Comparison of ENCODE assay signal across 10 cellular contexts in the genomic region with DNA sequence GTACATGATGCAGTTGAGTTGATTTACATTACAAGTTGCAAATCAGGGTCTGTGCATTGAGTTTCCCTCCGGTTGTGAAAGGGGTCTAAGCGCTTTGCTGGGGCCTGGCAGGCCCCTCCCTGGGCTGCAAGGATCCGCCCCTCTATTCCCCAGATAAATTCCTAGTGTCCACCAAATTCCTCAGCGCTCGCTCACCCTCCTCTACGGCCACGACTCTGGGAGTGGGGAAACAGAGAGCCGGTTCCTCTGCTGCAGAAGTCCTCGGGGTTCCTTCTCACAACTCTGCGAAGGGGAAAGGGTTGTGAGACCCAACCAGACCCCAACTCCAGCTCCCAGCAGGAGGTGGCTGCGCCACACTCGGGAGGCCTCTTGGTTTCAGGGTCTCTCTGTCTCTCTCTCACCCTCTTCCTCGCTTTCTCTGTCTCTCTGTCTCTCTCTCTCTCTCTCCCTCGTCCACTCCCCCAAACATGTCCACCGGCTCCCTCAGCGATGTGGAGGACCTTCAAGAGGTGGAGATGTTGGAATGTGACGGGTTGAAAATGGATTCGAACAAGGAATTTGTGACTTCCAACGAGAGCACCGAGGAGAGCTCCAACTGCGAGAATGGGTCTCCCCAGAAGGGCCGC. TPM values are rescaled to one million over a fixed set of nuclear protein-coding genes. Genes with fewer than 3 reads are reported as not detected.
DNase-seq lines count a peak whose midpoint lies in the region; ATAC-seq and TF ChIP-seq lines count a peak whose summit lies in the region.
"Had no signal": no experiment of that assay in that cellular context is flagged by ENCODE, and none has a peak within 500 bp of the region (broad histone marks: within the 10 kb centered on the region; RNA-seq: fewer than 3 reads in every experiment).

A gene (plus strand): TSS at position 183 of the 626 bp plus-strand sequence. CDS start 285 bp downstream, at position 468.

- no peaks in the 10 kb centered on the region for H3K36me3 ChIP-seq in SK-N-SH (replicated peaks in 1 of 2; ENCODE audit: control insufficient read depth in 1 of 2, insufficient read depth in 2 of 2, low read length in 1 of 2)
- H3K36me3 ChIP-seq in ectodermal cell (ENCODE audit: control insufficient read depth, insufficient read depth, low read length), result no peaks in the 10 kb centered on the region
- no peaks in the 10 kb centered on the region for H3K36me3 ChIP-seq in lower lobe of right lung
- H3K36me3 ChIP-seq in suprapubic skin, result no peaks in the 10 kb centered on the region
- H3K36me3 ChIP-seq: SJCRH30 had no signal

- H3K9me3 ChIP-seq in SK-N-SH (no peaks in the 10 kb centered on the region), ectodermal cell (ENCODE audit: control insufficient read depth, low read length) (no peaks in the 10 kb centered on the region), lower lobe of right lung (no peaks in the 10 kb centered on the region), suprapubic skin (no peaks in the 10 kb centered on the region)
- H3K9me3 ChIP-seq: SJCRH30 had no signal

- H3K4me3 ChIP-seq in SK-N-SH (ENCODE audit: low read depth in 2 of 2, low read length in 1 of 2) (no peak within 1 kb of the TSS), ectodermal cell (ENCODE audit: insufficient read depth, low read depth, low read length) (peak within 1 kb of the TSS; percentile 41), lower lobe of right lung (peak within 1 kb of the TSS; percentile 59), suprapubic skin (peak within 1 kb of the TSS; percentile 15)
- H3K4me3 ChIP-seq: SJCRH30 had no signal

- no peaks in the 10 kb centered on the region for H4K20me1 ChIP-seq in SK-N-SH (ENCODE audit: insufficient read depth)

- ATAC-seq in SK-N-SH treated with all-trans-retinoic acid at 6 μM for 48 hours, result peak; percentile 23; the same call in 2 of the 3 replicates
- ATAC-seq in lower lobe of right lung, result peak; percentile 73
- no peak for ATAC-seq in HG03095 (IDR thresholded peaks at IDR 0.05; ENCODE audit: unreplicated experiment)
- ATAC-seq in HG03571 (IDR thresholded peaks at IDR 0.05; ENCODE audit: unreplicated experiment), result no peak

- H3K4me1 ChIP-seq in SK-N-SH (ENCODE audit: control insufficient read depth in 1 of 2, insufficient read depth in 2 of 2, low read depth in 1 of 2, low read length in 1 of 2), result peaks cover 0 to 8% of the 10 kb centered on the region in 2 experiments; a peak in 1 of 4 replicates
- peaks cover 22% of the 10 kb centered on the region for H3K4me1 ChIP-seq in ectodermal cell (ENCODE audit: control insufficient read depth, insufficient read depth, low read length)
- H3K4me1 ChIP-seq in lower lobe of right lung, result peaks cover 24% of the 10 kb centered on the region
- H3K4me1 ChIP-seq in suprapubic skin, result peaks cover 29% of the 10 kb centered on the region
- H3K4me1 ChIP-seq: SJCRH30 had no signal

- H3F3A ChIP-seq in SK-N-SH (replicated peaks; ENCODE audit: insufficient read depth), result no peaks in the 10 kb centered on the region

- intact Hi-C loops in lower lobe of right lung (cut with DNase I), result no loop called here

- WGBS in SK-N-SH (ENCODE audit: low lambda C conversion rate), result 31% methylated on average over 19 of the region's 22 CpGs
- 1 to 2% methylated on average over 21 of the region's 22 CpGs for WGBS in ectodermal cell, 2 experiments
- WGBS in suprapubic skin, result 31% methylated on average over 15 of the region's 22 CpGs

- no peaks in the 10 kb centered on the region for H3K9me2 ChIP-seq in SK-N-SH

- H3K27me3 ChIP-seq in SK-N-SH (ENCODE audit: insufficient read depth) (peaks cover 84% of the 10 kb centered on the region), ectodermal cell (ENCODE audit: control insufficient read depth, insufficient read depth, low read length, poor library complexity, severe bottlenecking) (peaks cover 87% of the 10 kb centered on the region), lower lobe of right lung (ENCODE audit: low read depth) (peaks cover 53% of the 10 kb centered on the region), suprapubic skin (peaks cover 88% of the 10 kb centered on the region)

- POLR2A ChIA-PET in SK-N-SH (lab: Yijun Ruan, JAX), result no interaction called here

- TF ChIP-seq RAD21 in SK-N-SH (IDR thresholded peaks at IDR 0.05; ENCODE audit: low read length), result no peak

- no peaks in the 10 kb centered on the region for H3K79me2 ChIP-seq in SK-N-SH (ENCODE audit: insufficient read depth)

- H3K9ac ChIP-seq in SK-N-SH, result no peak within 1 kb of the TSS

- TF ChIP-seq POLR2A in suprapubic skin (IDR thresholded peaks at IDR 0.05), result no peak

- DNase-seq in SK-N-SH (no peak), lower lobe of right lung (no peak), suprapubic skin (ENCODE audit: low spot score in 2 of 2) (no peak)
- no peak for DNase-seq in activated effector memory CD4-positive, alpha-beta T cell treated with anti-CD3 and anti-CD28 coated beads, Interleukin-2, amount 50 U/mL, for 16 hours
- DNase-seq: SJCRH30 had no signal

- TF ChIP-seq EP300 in SK-N-SH (IDR thresholded peaks at IDR 0.05; ENCODE audit: borderline replicate concordance in 1 of 2, low read depth in 1 of 2, low read length in 1 of 2) (no peak), suprapubic skin (IDR thresholded peaks at IDR 0.05) (no peak)

- no peak for TF ChIP-seq CTCF in SK-N-SH (IDR thresholded peaks at IDR 0.05)
- no peak for TF ChIP-seq CTCF in lower lobe of right lung (IDR thresholded peaks at IDR 0.05)
- TF ChIP-seq CTCF in suprapubic skin (IDR thresholded peaks at IDR 0.05), result no peak

- no peak within 1 kb of the TSS for H3K4me2 ChIP-seq in SK-N-SH

- no peak within 1 kb of the TSS for H2AFZ ChIP-seq in SK-N-SH (ENCODE audit: low read depth)

- CTCF ChIA-PET in SK-N-SH (lab: Yijun Ruan, JAX), result interaction anchor here (0.9 kb wide), 1 partner anchor 35 kb away, joined by 3 read pairs; no protein-coding TSS in a partner anchor

- H3K27ac ChIP-seq in SK-N-SH (ENCODE audit: low read depth in 2 of 2, low read length in 1 of 2), result no peak within 1 kb of the TSS
- H3K27ac ChIP-seq in ectodermal cell (ENCODE audit: insufficient read depth, low read depth, low read length, poor library complexity, severe bottlenecking), result no peak within 1 kb of the TSS
- peak within 1 kb of the TSS; percentile 84 for H3K27ac ChIP-seq in lower lobe of right lung
- no peak within 1 kb of the TSS for H3K27ac ChIP-seq in suprapubic skin
- H3K27ac ChIP-seq: 22Rv1, SJCRH30 had no signal

TF ChIP-seq in SK-N-SH treated with all-trans-retinoic acid at 6 μM for 48 hours, 23 proteins besides CTCF, POLR2A, EP300 and RAD21:
- no peak for TF ChIP-seq ZNF70 (CRISPR knock-in tag; IDR thresholded peaks at IDR 0.05)
- TF ChIP-seq PPARA (CRISPR knock-in tag; IDR thresholded peaks at IDR 0.05; ENCODE audit: borderline replicate concordance), result no peak

TF ChIP-seq in SK-N-SH, 30 proteins besides CTCF, POLR2A, EP300 and RAD21 (continues in another document):
- TF ChIP-seq, protein P1, sequence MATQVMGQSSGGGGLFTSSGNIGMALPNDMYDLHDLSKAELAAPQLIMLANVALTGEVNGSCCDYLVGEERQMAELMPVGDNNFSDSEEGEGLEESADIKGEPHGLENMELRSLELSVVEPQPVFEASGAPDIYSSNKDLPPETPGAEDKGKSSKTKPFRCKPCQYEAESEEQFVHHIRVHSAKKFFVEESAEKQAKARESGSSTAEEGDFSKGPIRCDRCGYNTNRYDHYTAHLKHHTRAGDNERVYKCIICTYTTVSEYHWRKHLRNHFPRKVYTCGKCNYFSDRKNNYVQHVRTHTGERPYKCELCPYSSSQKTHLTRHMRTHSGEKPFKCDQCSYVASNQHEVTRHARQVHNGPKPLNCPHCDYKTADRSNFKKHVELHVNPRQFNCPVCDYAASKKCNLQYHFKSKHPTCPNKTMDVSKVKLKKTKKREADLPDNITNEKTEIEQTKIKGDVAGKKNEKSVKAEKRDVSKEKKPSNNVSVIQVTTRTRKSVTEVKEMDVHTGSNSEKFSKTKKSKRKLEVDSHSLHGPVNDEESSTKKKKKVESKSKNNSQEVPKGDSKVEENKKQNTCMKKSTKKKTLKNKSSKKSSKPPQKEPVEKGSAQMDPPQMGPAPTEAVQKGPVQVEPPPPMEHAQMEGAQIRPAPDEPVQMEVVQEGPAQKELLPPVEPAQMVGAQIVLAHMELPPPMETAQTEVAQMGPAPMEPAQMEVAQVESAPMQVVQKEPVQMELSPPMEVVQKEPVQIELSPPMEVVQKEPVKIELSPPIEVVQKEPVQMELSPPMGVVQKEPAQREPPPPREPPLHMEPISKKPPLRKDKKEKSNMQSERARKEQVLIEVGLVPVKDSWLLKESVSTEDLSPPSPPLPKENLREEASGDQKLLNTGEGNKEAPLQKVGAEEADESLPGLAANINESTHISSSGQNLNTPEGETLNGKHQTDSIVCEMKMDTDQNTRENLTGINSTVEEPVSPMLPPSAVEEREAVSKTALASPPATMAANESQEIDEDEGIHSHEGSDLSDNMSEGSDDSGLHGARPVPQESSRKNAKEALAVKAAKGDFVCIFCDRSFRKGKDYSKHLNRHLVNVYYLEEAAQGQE (IDR thresholded peaks at IDR 0.05; ENCODE audit: low read depth, low read length), result no peak
- TF ChIP-seq, protein P2, sequence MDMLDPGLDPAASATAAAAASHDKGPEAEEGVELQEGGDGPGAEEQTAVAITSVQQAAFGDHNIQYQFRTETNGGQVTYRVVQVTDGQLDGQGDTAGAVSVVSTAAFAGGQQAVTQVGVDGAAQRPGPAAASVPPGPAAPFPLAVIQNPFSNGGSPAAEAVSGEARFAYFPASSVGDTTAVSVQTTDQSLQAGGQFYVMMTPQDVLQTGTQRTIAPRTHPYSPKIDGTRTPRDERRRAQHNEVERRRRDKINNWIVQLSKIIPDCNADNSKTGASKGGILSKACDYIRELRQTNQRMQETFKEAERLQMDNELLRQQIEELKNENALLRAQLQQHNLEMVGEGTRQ (IDR thresholded peaks at IDR 0.05; ENCODE audit: borderline replicate concordance, low read depth, low read length), result no peak
- TF ChIP-seq MEF2A (IDR thresholded peaks at IDR 0.05; ENCODE audit: borderline replicate concordance, low read depth) (no peak), CHD2 (IDR thresholded peaks at IDR 0.05; ENCODE audit: low read length, partially characterized antibody) (no peak), SMC3 (IDR thresholded peaks at IDR 0.05; ENCODE audit: low read depth, low read length) (no peak), RCOR1 (IDR thresholded peaks at IDR 0.05; ENCODE audit: low read length) (no peak), TAF1 (IDR thresholded peaks at IDR 0.05; ENCODE audit: borderline replicate concordance, low read depth, low read length) (no peak), NFIC (IDR thresholded peaks at IDR 0.05; ENCODE audit: borderline replicate concordance) (no peak), JUND (IDR thresholded peaks at IDR 0.05) (no peak), ELF1 (IDR thresholded peaks at IDR 0.05) (no peak), TEAD4 (IDR thresholded peaks at IDR 0.05; ENCODE audit: borderline replicate concordance, insufficient read depth) (no peak)

RNA-seq across cellular contexts. Expression of the gene that starts here (rescaled TPM):
- polyA plus RNA-seq in SK-N-SH (2012; rRNA removed), result not detected in 2 replicates
- polyA plus RNA-seq in SK-N-SH (2012; cell fraction: cytosol; rRNA removed), result not detected in 2 replicates
- not detected in 2 replicates for polyA plus RNA-seq in SK-N-SH (2012; cell fraction: nucleus; rRNA removed)
- 0.24 TPM for polyA plus RNA-seq in ectodermal cell (2013, experiment 1 of 4)
- polyA plus RNA-seq in ectodermal cell (2013, experiment 2 of 4), result 0.21 TPM
- 0.27 TPM for polyA plus RNA-seq in ectodermal cell (2013, experiment 3 of 4)
- 0.20 TPM for polyA plus RNA-seq in ectodermal cell (2013, experiment 4 of 4)
- total RNA-seq in lower lobe of right lung, result 46.5 TPM
- total RNA-seq in suprapubic skin, result not detected
- total RNA-seq: SJCRH30 had no signal

Comparison
In these comparisons a context has a peak if more than half of its experiments do, and no peak if none do; other contexts are left out.
1. RNA of the gene that starts here (total RNA-seq): 46.5 TPM in lower lobe of right lung (single experiment); not detected in suprapubic skin; every median in the first group is over 10 times any median in the second.
2. ATAC-seq: peak in SK-N-SH treated with all-trans-retinoic acid at 6 μM for 48 hours (single experiment) and lower lobe of right lung (2 of 2); none in HG03095 (single experiment) and HG03571 (single experiment).
3. H3K4me3 ChIP-seq: peak in ectodermal cell (single experiment), lower lobe of right lung (single experiment) and suprapubic skin (single experiment); none in SK-N-SH (0 of 2).